31 cellular contexts compared by ENCODE assay signal in the genomic region with DNA sequence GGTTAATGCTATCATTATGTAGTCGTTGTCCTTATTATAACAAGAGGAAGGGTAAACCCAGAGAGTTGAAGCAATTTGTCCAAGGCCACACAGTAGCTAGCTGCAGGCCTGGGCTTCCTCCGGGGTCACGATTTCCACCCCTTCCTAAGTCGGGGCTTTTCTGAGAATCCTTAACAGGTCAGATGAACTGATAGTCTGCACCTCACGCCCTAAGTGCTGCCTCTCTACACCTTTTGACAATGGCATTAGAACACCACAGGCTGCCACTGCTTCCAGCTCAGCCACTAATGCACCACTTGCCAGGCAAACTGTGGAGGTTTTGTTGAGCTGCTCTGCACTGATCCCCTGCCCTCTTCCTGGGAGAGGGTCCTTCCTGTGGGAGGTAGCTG. TPM values are rescaled to one million over a fixed set of nuclear protein-coding genes. Genes with fewer than 3 reads are reported as not detected.
DNase-seq lines count a peak whose midpoint lies in the region; ATAC-seq and TF ChIP-seq lines count a peak whose summit lies in the region.
"Had no signal": no experiment of that assay in that cellular context is flagged by ENCODE, and none has a peak within 500 bp of the region (broad histone marks: within the 10 kb centered on the region; RNA-seq: fewer than 3 reads in every experiment).

No MANE protein-coding gene starts in this region.

- peaks cover 69% of the 10 kb centered on the region for H3K4me1 Mint-ChIP-seq in activated naive CD8-positive, alpha-beta T cell treated with anti-CD3 and anti-CD28 coated beads, Interleukin-2, amount 10 ng/mL, durations not matched to agents 7 days and 5 days
- peaks cover 12% of the 10 kb centered on the region for H3K4me1 Mint-ChIP-seq in activated naive CD8-positive, alpha-beta T cell treated with anti-CD3 and anti-CD28 coated beads for 36 hours
- H3K4me1 Mint-ChIP-seq in chondrocyte (ENCODE audit: low read depth) (peaks cover 5% of the 10 kb centered on the region), Calu3 (ENCODE audit: low read depth, unreplicated experiment) (peaks cover 9% of the 10 kb centered on the region)
- H3K4me1 Mint-ChIP-seq: mesothelial cell of epicardium had no signal

- peak overlapping the region; percentile 84 for H3K27ac Mint-ChIP-seq in activated naive CD8-positive, alpha-beta T cell treated with anti-CD3 and anti-CD28 coated beads, Interleukin-2, amount 10 ng/mL, durations not matched to agents 7 days and 5 days
- H3K27ac Mint-ChIP-seq in activated naive CD8-positive, alpha-beta T cell treated with anti-CD3 and anti-CD28 coated beads for 36 hours, result no peak overlapping the region
- H3K27ac Mint-ChIP-seq in chondrocyte (ENCODE audit: unreplicated experiment) (no peak overlapping the region), Calu3 (ENCODE audit: unreplicated experiment) (no peak overlapping the region)
- H3K27ac Mint-ChIP-seq: mesothelial cell of epicardium had no signal

- in situ Hi-C loops in gastrocnemius medialis (cut with MboI; ENCODE audit: low sequenced_read_pairs in 4 of 4), result no loop called here

- peak; percentile 69 for ATAC-seq in activated naive CD8-positive, alpha-beta T cell treated with anti-CD3 and anti-CD28 coated beads, Interleukin-2, amount 10 ng/mL, durations not matched to agents 7 days and 5 days (ENCODE audit: low read depth)
- peak; percentile 4 to 13 for ATAC-seq in gastrocnemius medialis
- ATAC-seq: HCT116, SK-N-SH treated with all-trans-retinoic acid at 6 μM for 48 hours had no signal

- H3K4me1 ChIP-seq in gastrocnemius medialis, result peaks cover 0 to 4% of the 10 kb centered on the region in 2 donors
- H3K4me1 ChIP-seq: esophagus muscularis mucosa, psoas muscle had no signal

- H3K9me3 ChIP-seq in KOPT-K1 (ENCODE audit: insufficient read depth, low read length, poor library complexity, severe bottlenecking) (peaks cover 11% of the 10 kb centered on the region), gastrocnemius medialis (no peaks in the 10 kb centered on the region)
- H3K9me3 ChIP-seq: psoas muscle had no signal

- H3K27me3 ChIP-seq in gastrocnemius medialis, result no peaks in the 10 kb centered on the region
- H3K27me3 ChIP-seq: BLaER1 treated with 17β-estradiol and CSF1 and Interleukin-3, amounts not matched to agents 10 nM and 100 nM; cardiac muscle cell; esophagus muscularis mucosa had no signal

- H3K27ac ChIP-seq in KOPT-K1 (ENCODE audit: low read depth, low read length, poor library complexity, severe bottlenecking) (peak overlapping the region; percentile 23), gastrocnemius medialis (no peak overlapping the region)
- H3K27ac ChIP-seq: BLaER1 treated with 17β-estradiol and CSF1 and Interleukin-3, amounts not matched to agents 10 nM and 100 nM; cardiac muscle cell; esophagus muscularis mucosa; psoas muscle had no signal

- no peak for DNase-seq in activated naive CD8-positive, alpha-beta T cell treated with anti-CD3 and anti-CD28 coated beads, Interleukin-2, amount 10 ng/mL, durations not matched to agents 7 days and 5 days
- no peak for DNase-seq in activated naive CD8-positive, alpha-beta T cell treated with anti-CD3 and anti-CD28 coated beads for 36 hours
- DNase-seq in chondrocyte (ENCODE audit: low spot score) (peak; percentile 42), gastrocnemius medialis (no peak), glomerular visceral epithelial cell (ENCODE audit: extremely low spot score) (no peak), Calu3 (no peak)
- DNase-seq: activated CD4-positive, CD25-positive, alpha-beta regulatory T cell treated with anti-CD3 and anti-CD28 coated beads, Interleukin-2, amount 50 U/mL, for 72 hours; activated naive CD4-positive, alpha-beta T cell treated with anti-CD3 and anti-CD28 coated beads, Interleukin-2, amount 50 U/mL, for 16 hours; anterior cingulate cortex; cortex of kidney; DMS79 treated with DMSO at 0.1 percent for 48 hours; foreskin fibroblast; Karpas-422; kidney glomerular epithelial cell; NCI-H1417; NCI-H2081; NCI-H2227 treated with DMSO at 0.1 percent for 48 hours; NCI-H526; nucleus accumbens; OCI-M1; stimulated activated CD4-positive, alpha-beta T cell treated with anti-CD3 and anti-CD28 coated beads, Interleukin-4, amount 100 ng/mL, for 24 hours; substantia nigra; trophoblast cell had no signal

- peaks cover 5% of the 10 kb centered on the region for H3K9me3 Mint-ChIP-seq in activated naive CD8-positive, alpha-beta T cell treated with anti-CD3 and anti-CD28 coated beads, Interleukin-2, amount 10 ng/mL, durations not matched to agents 7 days and 5 days
- H3K9me3 Mint-ChIP-seq in activated naive CD8-positive, alpha-beta T cell treated with anti-CD3 and anti-CD28 coated beads for 36 hours, result peaks cover 3% of the 10 kb centered on the region
- peaks cover 14% of the 10 kb centered on the region for H3K9me3 Mint-ChIP-seq in chondrocyte (ENCODE audit: low read depth)
- peaks cover 10% of the 10 kb centered on the region for H3K9me3 Mint-ChIP-seq in Calu3 (ENCODE audit: low read depth, unreplicated experiment)

- CTCF ChIA-PET in Calu3 (lab: Charles Lee), result no interaction called here

- H3K27me3 Mint-ChIP-seq in activated naive CD8-positive, alpha-beta T cell treated with anti-CD3 and anti-CD28 coated beads, Interleukin-2, amount 10 ng/mL, durations not matched to agents 7 days and 5 days, result no peaks in the 10 kb centered on the region
- no peaks in the 10 kb centered on the region for H3K27me3 Mint-ChIP-seq in activated naive CD8-positive, alpha-beta T cell treated with anti-CD3 and anti-CD28 coated beads for 36 hours
- H3K27me3 Mint-ChIP-seq in chondrocyte (ENCODE audit: low read depth) (no peaks in the 10 kb centered on the region), Calu3 (ENCODE audit: unreplicated experiment) (no peaks in the 10 kb centered on the region)

- H3K4me3 ChIP-seq in gastrocnemius medialis, result no peak overlapping the region
- H3K4me3 ChIP-seq: BLaER1 treated with 17β-estradiol and CSF1 and Interleukin-3, amounts not matched to agents 10 nM and 100 nM; cardiac muscle cell; esophagus muscularis mucosa; psoas muscle had no signal

- H3K4me3 Mint-ChIP-seq in activated naive CD8-positive, alpha-beta T cell treated with anti-CD3 and anti-CD28 coated beads, Interleukin-2, amount 10 ng/mL, durations not matched to agents 7 days and 5 days, result peak overlapping the region; percentile 60
- no peak overlapping the region for H3K4me3 Mint-ChIP-seq in activated naive CD8-positive, alpha-beta T cell treated with anti-CD3 and anti-CD28 coated beads for 36 hours
- no peak overlapping the region for H3K4me3 Mint-ChIP-seq in chondrocyte (ENCODE audit: unreplicated experiment)
- H3K4me3 Mint-ChIP-seq in Calu3 (ENCODE audit: low read depth, unreplicated experiment), result no peak overlapping the region
- H3K4me3 Mint-ChIP-seq: mesothelial cell of epicardium had no signal

- intact Hi-C loops in gastrocnemius medialis (cut with DNase I; ENCODE audit: low total_unique reads) (no loop called here), Calu3 (cut with micrococcal nuclease; ENCODE audit: unreplicated experiment) (no loop called here)

- TF ChIP-seq CTCF in chondrocyte (IDR thresholded peaks at IDR 0.05) (no peak), gastrocnemius medialis (IDR thresholded peaks at IDR 0.05 in 4 of 5, conservative IDR thresholded peaks at IDR 0.05 in 1 of 5) (no peak), Calu3 (IDR thresholded peaks at IDR 0.05; ENCODE audit: unreplicated experiment) (no peak)

- H3K36me3 Mint-ChIP-seq in activated naive CD8-positive, alpha-beta T cell treated with anti-CD3 and anti-CD28 coated beads, Interleukin-2, amount 10 ng/mL, durations not matched to agents 7 days and 5 days, result peaks cover 12% of the 10 kb centered on the region
- no peaks in the 10 kb centered on the region for H3K36me3 Mint-ChIP-seq in activated naive CD8-positive, alpha-beta T cell treated with anti-CD3 and anti-CD28 coated beads for 36 hours
- H3K36me3 Mint-ChIP-seq in chondrocyte (ENCODE audit: low read depth), result peaks cover 7% of the 10 kb centered on the region
- H3K36me3 Mint-ChIP-seq in Calu3 (ENCODE audit: insufficient read depth, unreplicated experiment), result peaks cover 4% of the 10 kb centered on the region
- H3K36me3 Mint-ChIP-seq: mesothelial cell of epicardium had no signal

- POLR2A ChIA-PET in activated naive CD8-positive, alpha-beta T cell treated with anti-CD3 and anti-CD28 coated beads, Interleukin-2, amount 10 ng/mL, durations not matched to agents 7 days and 5 days (lab: Charles Lee), result interaction anchor here (0.5 to 2.4 kb wide), 6 partner anchors 19 to 660 kb away, joined by 3 to 10 read pairs (median 4); no protein-coding TSS in a partner anchor

- TF ChIP-seq POLR2A in gastrocnemius medialis (IDR thresholded peaks at IDR 0.05), result no peak

- no TSS peak for BruUV-seq in Calu3 (replicated peaks; lab: Mats Ljungman, UMichigan)

- H3K36me3 ChIP-seq in KOPT-K1 (ENCODE audit: insufficient read depth, low read length) (no peaks in the 10 kb centered on the region), gastrocnemius medialis (peaks cover 0 to 6% of the 10 kb centered on the region in 2 donors)
- H3K36me3 ChIP-seq: BLaER1 treated with 17β-estradiol and CSF1 and Interleukin-3, amounts not matched to agents 10 nM and 100 nM; cardiac muscle cell had no signal

RNA-seq across cellular contexts. Expression of gene FOSL2, which starts 37.7 kb away (rescaled TPM):
- 10 to 100 TPM; 24.9 to 30.1 TPM for total RNA-seq in activated naive CD8-positive, alpha-beta T cell treated with anti-CD3 and anti-CD28 coated beads, Interleukin-2, amount 10 ng/mL, durations not matched to agents 7 days and 5 days
- total RNA-seq in activated naive CD8-positive, alpha-beta T cell treated with anti-CD3 and anti-CD28 coated beads for 36 hours, result 10 to 100 TPM; 32.5 to 39.4 TPM
- total RNA-seq in chondrocyte, result 93.0 to 163 TPM (median 156 TPM) in 3 replicates
- total RNA-seq in gastrocnemius medialis, result 100 to 1,000 TPM; 193 to 214 (median 210) TPM
- total RNA-seq in Calu3 (2022), result 53.7 and 57.3 TPM in 2 replicates
